7 cellular contexts compared by ENCODE assay signal in the genomic region with DNA sequence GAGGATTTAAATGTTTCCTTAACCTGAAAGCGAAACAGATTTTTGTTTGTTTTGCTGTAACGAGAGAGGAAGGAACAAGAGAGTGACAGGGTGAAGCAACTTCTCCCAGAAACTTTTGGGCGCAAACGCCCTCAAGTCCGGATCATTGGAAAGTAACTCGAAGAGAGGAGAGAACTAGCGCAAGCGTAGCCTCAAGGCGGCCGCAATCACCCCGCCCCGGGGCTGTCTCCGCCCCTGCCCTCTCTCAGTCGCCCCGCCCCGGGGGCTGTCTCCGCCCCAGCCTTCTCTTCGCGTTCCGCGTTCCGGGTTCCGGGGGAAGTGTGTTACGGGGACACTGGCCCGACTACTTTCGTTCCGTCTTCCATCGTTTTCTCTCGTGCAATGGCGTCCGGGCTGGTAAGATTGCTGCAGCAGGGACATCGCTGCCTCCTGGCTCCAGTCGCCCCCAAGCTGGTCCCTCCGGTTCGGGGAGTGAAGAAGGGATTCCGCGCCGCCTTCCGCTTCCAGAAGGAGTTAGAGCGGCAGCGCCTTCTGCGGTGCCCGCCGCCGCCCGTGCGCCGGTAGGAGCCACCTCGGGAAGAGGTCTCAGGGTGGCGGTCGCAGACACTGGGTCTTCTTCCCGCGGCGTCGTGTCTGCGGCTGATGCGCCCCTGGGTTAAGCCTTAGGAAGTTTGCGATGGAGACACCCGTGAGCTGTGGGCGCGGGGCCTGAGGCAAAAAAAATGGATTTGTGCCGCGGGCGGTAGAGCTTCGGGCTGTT. TPM values are rescaled to one million over a fixed set of nuclear protein-coding genes. Genes with fewer than 3 reads are reported as not detected.
DNase-seq lines count a peak whose midpoint lies in the region; ATAC-seq and TF ChIP-seq lines count a peak whose summit lies in the region.

A gene (plus strand): TSS at position 372 of the 760 bp plus-strand sequence. CDS start 10 bp downstream, at position 382.

- peak within 1 kb of the TSS; percentile 63 for H3K4me3 ChIP-seq in astrocyte of the cerebellum (ENCODE audit: low read depth, low read length)

- ATAC-seq in GM18505 (IDR thresholded peaks at IDR 0.05; ENCODE audit: unreplicated experiment) (peak; percentile 97), HG02973 (IDR thresholded peaks at IDR 0.05; ENCODE audit: unreplicated experiment) (peak; percentile 85)

- TF ChIP-seq CTCF in astrocyte of the cerebellum (IDR thresholded peaks at IDR 0.05; ENCODE audit: low read depth, low read length, missing control alignments) = no peak

- peak; percentile 69 for TF ChIP-seq POLR2A in GM18505 (IDR thresholded peaks at IDR 0.05; ENCODE audit: borderline replicate concordance, extremely low read depth, insufficient read depth, insufficient read length)

- DNase-seq in NCI-H2029 treated with DMSO at 0.1 percent for 48 hours (lab: John Stamatoyannopoulos, UW) (peak; percentile 53), T-helper 9 cell (peak; percentile 96), astrocyte of the cerebellum (ENCODE audit: low read depth) (peak; percentile 87), hepatic stellate cell (ENCODE audit: low spot score) (peak; percentile 84), renal cortical epithelial cell (ENCODE audit: low read depth) (peak; percentile 76)

- in situ Hi-C loops in astrocyte of the cerebellum (cut with HindIII; ENCODE audit: low sequenced_read_pairs) = no loop called here

RNA-seq across cellular contexts. Expression of the gene that starts here (rescaled TPM):
- total RNA-seq in renal cortical epithelial cell = 48.8 and 48.9 TPM in 2 replicates

Comparison
In these comparisons a context has a peak if more than half of its experiments do, and no peak if none do; other contexts are left out.
1. Peak in every context shown above with its lines: DNase-seq, ATAC-seq and H3K4me3 ChIP-seq.